In the genomic region with DNA sequence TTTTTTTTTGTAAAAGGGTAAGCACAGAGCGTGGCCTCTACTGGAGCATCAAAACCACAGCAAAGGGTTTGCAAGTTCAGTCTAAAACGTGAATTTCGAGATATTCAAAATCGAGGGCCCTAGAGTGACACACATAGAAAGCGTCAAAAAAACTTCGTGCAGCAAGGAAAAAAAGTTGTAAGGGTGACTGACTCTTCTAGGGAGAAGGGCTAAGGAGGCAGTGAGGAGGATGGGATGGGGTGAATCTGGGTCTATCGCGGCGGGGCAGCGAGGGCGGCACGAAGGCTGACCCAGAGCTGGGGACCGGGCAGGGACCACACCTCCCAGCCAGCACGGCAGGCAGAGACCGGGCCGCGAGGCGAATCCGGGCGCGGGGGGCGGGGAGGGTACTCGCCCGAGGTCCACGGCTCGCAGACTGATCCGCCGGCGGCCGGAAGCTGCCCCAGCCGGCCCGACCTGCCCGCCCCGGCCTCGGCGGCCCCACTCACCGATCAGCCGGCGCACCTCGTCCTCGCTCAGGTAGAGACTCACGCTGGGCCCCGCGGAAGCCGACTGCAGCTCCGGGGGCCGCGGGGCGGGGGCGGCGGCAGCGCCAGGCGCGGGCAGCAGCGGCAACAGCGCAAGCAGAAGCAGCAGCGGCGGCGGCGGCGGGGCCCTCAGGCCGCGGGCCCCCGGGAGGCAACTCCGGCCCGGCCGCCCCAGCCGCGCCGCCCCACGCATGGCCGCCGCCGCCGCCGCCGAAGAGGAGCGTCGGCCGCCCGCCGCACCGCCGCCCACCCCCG, we compare ENCODE assay signal across 1 cellular context.
TF ChIP-seq lines count a peak whose summit lies in the region.

No MANE protein-coding gene starts in this region.

TF ChIP-seq in GM12878, 131 proteins besides CTCF, POLR2A, EP300 and RAD21 (continued from another document and continues in another):
- TF ChIP-seq, protein P1, sequence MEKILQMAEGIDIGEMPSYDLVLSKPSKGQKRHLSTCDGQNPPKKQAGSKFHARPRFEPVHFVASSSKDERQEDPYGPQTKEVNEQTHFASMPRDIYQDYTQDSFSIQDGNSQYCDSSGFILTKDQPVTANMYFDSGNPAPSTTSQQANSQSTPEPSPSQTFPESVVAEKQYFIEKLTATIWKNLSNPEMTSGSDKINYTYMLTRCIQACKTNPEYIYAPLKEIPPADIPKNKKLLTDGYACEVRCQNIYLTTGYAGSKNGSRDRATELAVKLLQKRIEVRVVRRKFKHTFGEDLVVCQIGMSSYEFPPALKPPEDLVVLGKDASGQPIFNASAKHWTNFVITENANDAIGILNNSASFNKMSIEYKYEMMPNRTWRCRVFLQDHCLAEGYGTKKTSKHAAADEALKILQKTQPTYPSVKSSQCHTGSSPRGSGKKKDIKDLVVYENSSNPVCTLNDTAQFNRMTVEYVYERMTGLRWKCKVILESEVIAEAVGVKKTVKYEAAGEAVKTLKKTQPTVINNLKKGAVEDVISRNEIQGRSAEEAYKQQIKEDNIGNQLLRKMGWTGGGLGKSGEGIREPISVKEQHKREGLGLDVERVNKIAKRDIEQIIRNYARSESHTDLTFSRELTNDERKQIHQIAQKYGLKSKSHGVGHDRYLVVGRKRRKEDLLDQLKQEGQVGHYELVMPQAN (conservative IDR thresholded peaks at IDR 0.05) = peak; percentile 60; the same call in 1 of the 2 replicates
- no peak for TF ChIP-seq POU2F2 (IDR thresholded peaks at IDR 0.05; ENCODE audit: borderline replicate concordance, low read depth, low read length)
- TF ChIP-seq FOS (IDR thresholded peaks at IDR 0.05; ENCODE audit: borderline replicate concordance, extremely low read depth, insufficient read length) = no peak
- TF ChIP-seq SUPT20H (IDR thresholded peaks at IDR 0.05; ENCODE audit: borderline replicate concordance, control insufficient read depth, low read depth, low read length) = no peak
- TF ChIP-seq NFXL1 (IDR thresholded peaks at IDR 0.05; ENCODE audit: borderline replicate concordance) = no peak
- TF ChIP-seq NR2C2 (IDR thresholded peaks at IDR 0.05; ENCODE audit: borderline replicate concordance, control insufficient read depth, insufficient read length, low read depth) = no peak
- no peak for TF ChIP-seq PAX8 (IDR thresholded peaks at IDR 0.05)
- TF ChIP-seq, protein P2, sequence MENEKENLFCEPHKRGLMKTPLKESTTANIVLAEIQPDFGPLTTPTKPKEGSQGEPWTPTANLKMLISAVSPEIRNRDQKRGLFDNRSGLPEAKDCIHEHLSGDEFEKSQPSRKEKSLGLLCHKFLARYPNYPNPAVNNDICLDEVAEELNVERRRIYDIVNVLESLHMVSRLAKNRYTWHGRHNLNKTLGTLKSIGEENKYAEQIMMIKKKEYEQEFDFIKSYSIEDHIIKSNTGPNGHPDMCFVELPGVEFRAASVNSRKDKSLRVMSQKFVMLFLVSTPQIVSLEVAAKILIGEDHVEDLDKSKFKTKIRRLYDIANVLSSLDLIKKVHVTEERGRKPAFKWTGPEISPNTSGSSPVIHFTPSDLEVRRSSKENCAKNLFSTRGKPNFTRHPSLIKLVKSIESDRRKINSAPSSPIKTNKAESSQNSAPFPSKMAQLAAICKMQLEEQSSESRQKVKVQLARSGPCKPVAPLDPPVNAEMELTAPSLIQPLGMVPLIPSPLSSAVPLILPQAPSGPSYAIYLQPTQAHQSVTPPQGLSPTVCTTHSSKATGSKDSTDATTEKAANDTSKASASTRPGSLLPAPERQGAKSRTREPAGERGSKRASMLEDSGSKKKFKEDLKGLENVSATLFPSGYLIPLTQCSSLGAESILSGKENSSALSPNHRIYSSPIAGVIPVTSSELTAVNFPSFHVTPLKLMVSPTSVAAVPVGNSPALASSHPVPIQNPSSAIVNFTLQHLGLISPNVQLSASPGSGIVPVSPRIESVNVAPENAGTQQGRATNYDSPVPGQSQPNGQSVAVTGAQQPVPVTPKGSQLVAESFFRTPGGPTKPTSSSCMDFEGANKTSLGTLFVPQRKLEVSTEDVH (IDR thresholded peaks at IDR 0.05; ENCODE audit: low read depth, partially characterized antibody) = no peak
- TF ChIP-seq SIX5 (IDR thresholded peaks at IDR 0.05; ENCODE audit: low read depth, low read length, severe bottlenecking) = no peak
- no peak for TF ChIP-seq FOXM1 (IDR thresholded peaks at IDR 0.05; ENCODE audit: low read depth, low read length)
- TF ChIP-seq DPF2 (IDR thresholded peaks at IDR 0.05) = peak; percentile 42; the same call in 1 of the 2 replicates
- no peak for TF ChIP-seq RB1 (IDR thresholded peaks at IDR 0.05; ENCODE audit: borderline replicate concordance)
- TF ChIP-seq STAT1 (conservative IDR thresholded peaks at IDR 0.05) = no peak
- TF ChIP-seq, protein P3, sequence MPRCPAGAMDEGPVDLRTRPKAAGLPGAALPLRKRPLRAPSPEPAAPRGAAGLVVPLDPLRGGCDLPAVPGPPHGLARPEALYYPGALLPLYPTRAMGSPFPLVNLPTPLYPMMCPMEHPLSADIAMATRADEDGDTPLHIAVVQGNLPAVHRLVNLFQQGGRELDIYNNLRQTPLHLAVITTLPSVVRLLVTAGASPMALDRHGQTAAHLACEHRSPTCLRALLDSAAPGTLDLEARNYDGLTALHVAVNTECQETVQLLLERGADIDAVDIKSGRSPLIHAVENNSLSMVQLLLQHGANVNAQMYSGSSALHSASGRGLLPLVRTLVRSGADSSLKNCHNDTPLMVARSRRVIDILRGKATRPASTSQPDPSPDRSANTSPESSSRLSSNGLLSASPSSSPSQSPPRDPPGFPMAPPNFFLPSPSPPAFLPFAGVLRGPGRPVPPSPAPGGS (IDR thresholded peaks at IDR 0.05; ENCODE audit: borderline replicate concordance, insufficient read depth, low read depth, low read length, poor library complexity, severe bottlenecking) = no peak
- no peak for TF ChIP-seq CHD4 (IDR thresholded peaks at IDR 0.05)
- TF ChIP-seq SRF (IDR thresholded peaks at IDR 0.05; ENCODE audit: low read depth in 2 of 2, low read length in 2 of 2) = no peak
- no peak for TF ChIP-seq SP1 (IDR thresholded peaks at IDR 0.05; ENCODE audit: low read depth, low read length)
- TF ChIP-seq, protein P4, sequence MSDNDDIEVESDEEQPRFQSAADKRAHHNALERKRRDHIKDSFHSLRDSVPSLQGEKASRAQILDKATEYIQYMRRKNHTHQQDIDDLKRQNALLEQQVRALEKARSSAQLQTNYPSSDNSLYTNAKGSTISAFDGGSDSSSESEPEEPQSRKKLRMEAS (IDR thresholded peaks at IDR 0.05; ENCODE audit: low read depth, low read length) = no peak
- TF ChIP-seq, protein P5, sequence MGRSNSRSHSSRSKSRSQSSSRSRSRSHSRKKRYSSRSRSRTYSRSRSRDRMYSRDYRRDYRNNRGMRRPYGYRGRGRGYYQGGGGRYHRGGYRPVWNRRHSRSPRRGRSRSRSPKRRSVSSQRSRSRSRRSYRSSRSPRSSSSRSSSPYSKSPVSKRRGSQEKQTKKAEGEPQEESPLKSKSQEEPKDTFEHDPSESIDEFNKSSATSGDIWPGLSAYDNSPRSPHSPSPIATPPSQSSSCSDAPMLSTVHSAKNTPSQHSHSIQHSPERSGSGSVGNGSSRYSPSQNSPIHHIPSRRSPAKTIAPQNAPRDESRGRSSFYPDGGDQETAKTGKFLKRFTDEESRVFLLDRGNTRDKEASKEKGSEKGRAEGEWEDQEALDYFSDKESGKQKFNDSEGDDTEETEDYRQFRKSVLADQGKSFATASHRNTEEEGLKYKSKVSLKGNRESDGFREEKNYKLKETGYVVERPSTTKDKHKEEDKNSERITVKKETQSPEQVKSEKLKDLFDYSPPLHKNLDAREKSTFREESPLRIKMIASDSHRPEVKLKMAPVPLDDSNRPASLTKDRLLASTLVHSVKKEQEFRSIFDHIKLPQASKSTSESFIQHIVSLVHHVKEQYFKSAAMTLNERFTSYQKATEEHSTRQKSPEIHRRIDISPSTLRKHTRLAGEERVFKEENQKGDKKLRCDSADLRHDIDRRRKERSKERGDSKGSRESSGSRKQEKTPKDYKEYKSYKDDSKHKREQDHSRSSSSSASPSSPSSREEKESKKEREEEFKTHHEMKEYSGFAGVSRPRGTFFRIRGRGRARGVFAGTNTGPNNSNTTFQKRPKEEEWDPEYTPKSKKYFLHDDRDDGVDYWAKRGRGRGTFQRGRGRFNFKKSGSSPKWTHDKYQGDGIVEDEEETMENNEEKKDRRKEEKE (IDR thresholded peaks at IDR 0.05) = no peak
- TF ChIP-seq GATAD2B (conservative IDR thresholded peaks at IDR 0.05; ENCODE audit: low read depth) = peak; percentile 60
- peak; percentile 4 to 37; a peak in 1 of 4 replicates for TF ChIP-seq BHLHE40 (IDR thresholded peaks at IDR 0.05; ENCODE audit: borderline replicate concordance in 1 of 2, low read depth in 2 of 2, low read length in 1 of 2)
- TF ChIP-seq EZH2 (IDR thresholded peaks at IDR 0.05; ENCODE audit: borderline replicate concordance, control insufficient read depth, low read depth, low read length) = no peak
- no peak for TF ChIP-seq PML (IDR thresholded peaks at IDR 0.05; ENCODE audit: low read length)
- TF ChIP-seq SPI1 (IDR thresholded peaks at IDR 0.05; ENCODE audit: borderline replicate concordance, insufficient read depth, low read depth, low read length) = no peak
- TF ChIP-seq NBN (IDR thresholded peaks at IDR 0.05) = no peak
- TF ChIP-seq RBBP5 (conservative IDR thresholded peaks at IDR 0.05) = no peak
- TF ChIP-seq EED (IDR thresholded peaks at IDR 0.05; ENCODE audit: low read depth) = no peak
- TF ChIP-seq NFIC (IDR thresholded peaks at IDR 0.05; ENCODE audit: low read depth, low read length) = no peak
- TF ChIP-seq MTA3 (IDR thresholded peaks at IDR 0.05; ENCODE audit: borderline replicate concordance, low read length) = no peak
- no peak for TF ChIP-seq KLF5 (IDR thresholded peaks at IDR 0.05; ENCODE audit: partially characterized antibody)
- no peak for TF ChIP-seq YY1 (IDR thresholded peaks at IDR 0.05; ENCODE audit: low read depth, low read length)
- TF ChIP-seq, protein P6, sequence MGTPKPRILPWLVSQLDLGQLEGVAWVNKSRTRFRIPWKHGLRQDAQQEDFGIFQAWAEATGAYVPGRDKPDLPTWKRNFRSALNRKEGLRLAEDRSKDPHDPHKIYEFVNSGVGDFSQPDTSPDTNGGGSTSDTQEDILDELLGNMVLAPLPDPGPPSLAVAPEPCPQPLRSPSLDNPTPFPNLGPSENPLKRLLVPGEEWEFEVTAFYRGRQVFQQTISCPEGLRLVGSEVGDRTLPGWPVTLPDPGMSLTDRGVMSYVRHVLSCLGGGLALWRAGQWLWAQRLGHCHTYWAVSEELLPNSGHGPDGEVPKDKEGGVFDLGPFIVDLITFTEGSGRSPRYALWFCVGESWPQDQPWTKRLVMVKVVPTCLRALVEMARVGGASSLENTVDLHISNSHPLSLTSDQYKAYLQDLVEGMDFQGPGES (IDR thresholded peaks at IDR 0.05) = no peak
- no peak for TF ChIP-seq BCL11A (IDR thresholded peaks at IDR 0.05; ENCODE audit: low read depth, low read length)
- TF ChIP-seq HDAC6 (IDR thresholded peaks at IDR 0.05; ENCODE audit: unreplicated experiment) = no peak
- TF ChIP-seq LARP7 (IDR thresholded peaks at IDR 0.05) = peak; percentile 72; the same call in 1 of the 2 replicates
- no peak for TF ChIP-seq CEBPB (IDR thresholded peaks at IDR 0.05; ENCODE audit: borderline replicate concordance in 1 of 2, low read depth in 2 of 2, low read length in 2 of 2)
- no peak for TF ChIP-seq RFX5 (IDR thresholded peaks at IDR 0.05; ENCODE audit: low read depth, low read length)
- no peak for TF ChIP-seq MTA2 (IDR thresholded peaks at IDR 0.05; ENCODE audit: low read depth)
- TF ChIP-seq, protein P7, sequence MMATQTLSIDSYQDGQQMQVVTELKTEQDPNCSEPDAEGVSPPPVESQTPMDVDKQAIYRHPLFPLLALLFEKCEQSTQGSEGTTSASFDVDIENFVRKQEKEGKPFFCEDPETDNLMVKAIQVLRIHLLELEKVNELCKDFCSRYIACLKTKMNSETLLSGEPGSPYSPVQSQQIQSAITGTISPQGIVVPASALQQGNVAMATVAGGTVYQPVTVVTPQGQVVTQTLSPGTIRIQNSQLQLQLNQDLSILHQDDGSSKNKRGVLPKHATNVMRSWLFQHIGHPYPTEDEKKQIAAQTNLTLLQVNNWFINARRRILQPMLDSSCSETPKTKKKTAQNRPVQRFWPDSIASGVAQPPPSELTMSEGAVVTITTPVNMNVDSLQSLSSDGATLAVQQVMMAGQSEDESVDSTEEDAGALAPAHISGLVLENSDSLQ (IDR thresholded peaks at IDR 0.05) = peak; percentile 33; the same call in 1 of the 2 replicates
- TF ChIP-seq BRCA1 (IDR thresholded peaks at IDR 0.05; ENCODE audit: low read depth, low read length) = no peak
- TF ChIP-seq RUNX3 (IDR thresholded peaks at IDR 0.05; ENCODE audit: low read length) = peak; percentile 79
- TF ChIP-seq, protein P8, sequence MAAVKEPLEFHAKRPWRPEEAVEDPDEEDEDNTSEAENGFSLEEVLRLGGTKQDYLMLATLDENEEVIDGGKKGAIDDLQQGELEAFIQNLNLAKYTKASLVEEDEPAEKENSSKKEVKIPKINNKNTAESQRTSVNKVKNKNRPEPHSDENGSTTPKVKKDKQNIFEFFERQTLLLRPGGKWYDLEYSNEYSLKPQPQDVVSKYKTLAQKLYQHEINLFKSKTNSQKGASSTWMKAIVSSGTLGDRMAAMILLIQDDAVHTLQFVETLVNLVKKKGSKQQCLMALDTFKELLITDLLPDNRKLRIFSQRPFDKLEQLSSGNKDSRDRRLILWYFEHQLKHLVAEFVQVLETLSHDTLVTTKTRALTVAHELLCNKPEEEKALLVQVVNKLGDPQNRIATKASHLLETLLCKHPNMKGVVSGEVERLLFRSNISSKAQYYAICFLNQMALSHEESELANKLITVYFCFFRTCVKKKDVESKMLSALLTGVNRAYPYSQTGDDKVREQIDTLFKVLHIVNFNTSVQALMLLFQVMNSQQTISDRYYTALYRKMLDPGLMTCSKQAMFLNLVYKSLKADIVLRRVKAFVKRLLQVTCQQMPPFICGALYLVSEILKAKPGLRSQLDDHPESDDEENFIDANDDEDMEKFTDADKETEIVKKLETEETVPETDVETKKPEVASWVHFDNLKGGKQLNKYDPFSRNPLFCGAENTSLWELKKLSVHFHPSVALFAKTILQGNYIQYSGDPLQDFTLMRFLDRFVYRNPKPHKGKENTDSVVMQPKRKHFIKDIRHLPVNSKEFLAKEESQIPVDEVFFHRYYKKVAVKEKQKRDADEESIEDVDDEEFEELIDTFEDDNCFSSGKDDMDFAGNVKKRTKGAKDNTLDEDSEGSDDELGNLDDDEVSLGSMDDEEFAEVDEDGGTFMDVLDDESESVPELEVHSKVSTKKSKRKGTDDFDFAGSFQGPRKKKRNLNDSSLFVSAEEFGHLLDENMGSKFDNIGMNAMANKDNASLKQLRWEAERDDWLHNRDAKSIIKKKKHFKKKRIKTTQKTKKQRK (IDR thresholded peaks at IDR 0.05; ENCODE audit: low read depth, low read length) = no peak
- TF ChIP-seq, protein P9, sequence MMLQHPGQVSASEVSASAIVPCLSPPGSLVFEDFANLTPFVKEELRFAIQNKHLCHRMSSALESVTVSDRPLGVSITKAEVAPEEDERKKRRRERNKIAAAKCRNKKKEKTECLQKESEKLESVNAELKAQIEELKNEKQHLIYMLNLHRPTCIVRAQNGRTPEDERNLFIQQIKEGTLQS (IDR thresholded peaks at IDR 0.05; ENCODE audit: borderline replicate concordance, extremely low read depth, low read depth, low read length) = no peak
- no peak for TF ChIP-seq HDGF (IDR thresholded peaks at IDR 0.05)
- TF ChIP-seq HCFC1 (IDR thresholded peaks at IDR 0.05; ENCODE audit: low read length) = no peak
- no peak for TF ChIP-seq MEF2B (IDR thresholded peaks at IDR 0.05; ENCODE audit: partially characterized antibody, poor library complexity, severe bottlenecking)
- TF ChIP-seq IKZF2 (IDR thresholded peaks at IDR 0.05) = no peak
